10 cellular contexts compared by ENCODE assay signal in the genomic region with DNA sequence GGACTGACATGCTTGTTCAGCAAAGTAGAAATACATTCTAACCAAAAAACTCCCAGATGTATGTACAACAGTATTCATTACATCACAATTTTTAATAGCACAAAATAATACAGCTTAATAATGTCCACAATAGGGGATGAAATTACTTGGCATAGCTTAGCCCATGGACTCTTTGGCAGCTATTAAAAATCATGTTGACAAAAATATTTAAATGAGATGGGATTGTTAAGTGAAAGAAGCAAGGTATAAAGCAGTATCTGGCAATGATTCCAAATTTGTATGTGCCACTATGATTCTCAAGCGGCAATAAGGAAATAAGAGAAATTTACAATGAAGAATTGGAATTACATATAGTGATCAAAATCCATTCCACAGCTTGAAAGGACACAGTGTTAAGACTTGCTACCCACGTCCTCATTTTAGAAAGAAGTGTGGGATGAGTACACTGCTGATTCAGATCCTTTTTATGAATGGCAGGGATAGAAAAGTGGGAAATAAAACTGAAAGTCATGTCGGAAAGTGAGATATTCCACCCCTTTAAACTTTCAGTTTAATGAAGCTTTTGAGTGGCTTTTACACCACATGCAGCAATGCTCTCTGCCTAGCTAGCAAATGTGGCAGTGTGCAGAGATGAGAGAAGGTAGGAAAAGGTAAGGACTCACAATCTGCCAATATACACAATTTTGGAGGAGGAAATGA. TPM values are rescaled to one million over a fixed set of nuclear protein-coding genes. Genes with fewer than 3 reads are reported as not detected.
DNase-seq lines count a peak whose midpoint lies in the region; ATAC-seq and TF ChIP-seq lines count a peak whose summit lies in the region.
"Had no signal": no experiment of that assay in that cellular context is flagged by ENCODE, and none has a peak within 500 bp of the region (broad histone marks: within the 10 kb centered on the region; RNA-seq: fewer than 3 reads in every experiment).

No MANE protein-coding gene starts in this region.

- H3K4me2 ChIP-seq in BLaER1 (peak overlapping the region; percentile 42; the same call in 1 of the 2 replicates), PC-3 (ENCODE audit: low read length) (peak overlapping the region; percentile 82)

- H4K20me1 ChIP-seq in BLaER1, result no peaks in the 10 kb centered on the region
- H4K20me1 ChIP-seq in PC-3 (ENCODE audit: low read length), result no peaks in the 10 kb centered on the region

- peaks cover 20% of the 10 kb centered on the region for H3K4me1 ChIP-seq in BLaER1
- peaks cover 4% of the 10 kb centered on the region; the same call in 1 of the 2 replicates for H3K4me1 ChIP-seq in PC-3 (ENCODE audit: insufficient read depth, low read length)

- BruUV-seq in PC-3 (replicated peaks; lab: Mats Ljungman, UMichigan), result no TSS peak

- intact Hi-C loops in PC-3 (cut with micrococcal nuclease), result no loop called here

- H3K79me2 ChIP-seq in PC-3 (ENCODE audit: low read length), result no peaks in the 10 kb centered on the region

- no peaks in the 10 kb centered on the region for H3K9me2 ChIP-seq in PC-3 (replicated peaks; ENCODE audit: low read length)

- H3K9me3 ChIP-seq in BLaER1 (no peaks in the 10 kb centered on the region), PC-3 (ENCODE audit: low read length) (no peaks in the 10 kb centered on the region)

- no peak overlapping the region for H3K9ac ChIP-seq in BLaER1
- no peak overlapping the region for H3K9ac ChIP-seq in PC-3 (ENCODE audit: low read length)

- H3K27me3 ChIP-seq in BLaER1 (peaks cover 10% of the 10 kb centered on the region), PC-3 (ENCODE audit: low read length) (no peaks in the 10 kb centered on the region)

- H3K36me3 Mint-ChIP-seq in progenitor cell of endocrine pancreas (ENCODE audit: insufficient read depth), result no peaks in the 10 kb centered on the region

- H3K4me3 ChIP-seq in BLaER1, result no peak overlapping the region
- H3K4me3 ChIP-seq in PC-3 (ENCODE audit: low read length), result peak overlapping the region; percentile 71
- H3K4me3 ChIP-seq in fibroblast of mammary gland (ENCODE audit: control insufficient read depth, low read depth, low read length), result peak overlapping the region; percentile 26

- no peaks in the 10 kb centered on the region for H3K36me3 ChIP-seq in BLaER1
- H3K36me3 ChIP-seq in PC-3 (ENCODE audit: low read depth, low read length), result no peaks in the 10 kb centered on the region

- DNase-seq in PC-3, result no peak
- peak; percentile 5 for DNase-seq in fibroblast of mammary gland (ENCODE audit: low read depth)
- DNase-seq in progenitor cell of endocrine pancreas (ENCODE audit: low spot score, unreplicated experiment), result no peak
- no peak for DNase-seq in NCI-H1048 (lab: John Stamatoyannopoulos, UW)
- DNase-seq: activated effector memory CD4-positive, alpha-beta T cell treated with Interleukin-2 at 50 U/mL for 16 hours had no signal

- peak overlapping the region; percentile 35 for H3K4me3 Mint-ChIP-seq in progenitor cell of endocrine pancreas (ENCODE audit: low read depth)

- H3F3A ChIP-seq in PC-3 (ENCODE audit: low read length, unreplicated experiment), result no peaks in the 10 kb centered on the region

- no peak for ATAC-seq in PC-3
- ATAC-seq in GM21528 (IDR thresholded peaks at IDR 0.05; ENCODE audit: low FRiP score, unreplicated experiment), result no peak
- no peak for ATAC-seq in HG03442 (IDR thresholded peaks at IDR 0.05; ENCODE audit: unreplicated experiment)
- no peak for ATAC-seq in HG03342 (IDR thresholded peaks at IDR 0.05; ENCODE audit: unreplicated experiment)

- H3K27ac ChIP-seq in BLaER1, result no peak overlapping the region
- H3K27ac ChIP-seq in PC-3 (ENCODE audit: low read length), result no peak overlapping the region
- H3K27ac ChIP-seq: HL-60 had no signal

- peaks cover 33% of the 10 kb centered on the region for H3K4me1 Mint-ChIP-seq in progenitor cell of endocrine pancreas (ENCODE audit: low read depth)

- no peak overlapping the region for H2AFZ ChIP-seq in PC-3 (ENCODE audit: low read length)

- CTCF ChIA-PET in PC-3 (lab: Charles Lee), result no interaction called here

- no peak for TF ChIP-seq CTCF in PC-3 (conservative IDR thresholded peaks at IDR 0.05; ENCODE audit: low read depth, low read length)
- no peak for TF ChIP-seq CTCF in fibroblast of mammary gland (conservative IDR thresholded peaks at IDR 0.05; ENCODE audit: control insufficient read depth, insufficient read depth, low read depth, low read length)
- no peak for TF ChIP-seq CTCF in progenitor cell of endocrine pancreas (IDR thresholded peaks at IDR 0.05; ENCODE audit: unreplicated experiment)

- H3K9me3 Mint-ChIP-seq in progenitor cell of endocrine pancreas (ENCODE audit: low read depth), result no peaks in the 10 kb centered on the region

- POLR2A ChIA-PET in PC-3 (lab: Charles Lee; ENCODE audit: unreplicated experiment), result no interaction called here

- H3K27ac Mint-ChIP-seq in progenitor cell of endocrine pancreas, result no peak overlapping the region

- peaks cover 12% of the 10 kb centered on the region for H3K27me3 Mint-ChIP-seq in progenitor cell of endocrine pancreas

RNA-seq across cellular contexts. Expression of a gene that starts 2.4 kb away (rescaled TPM):
- 0.86 and 1.8 TPM in 2 replicates for total RNA-seq in PC-3 (2014; rRNA removed)
- 11.0 and 11.4 TPM in 2 replicates for total RNA-seq in progenitor cell of endocrine pancreas
